In the genomic region with DNA sequence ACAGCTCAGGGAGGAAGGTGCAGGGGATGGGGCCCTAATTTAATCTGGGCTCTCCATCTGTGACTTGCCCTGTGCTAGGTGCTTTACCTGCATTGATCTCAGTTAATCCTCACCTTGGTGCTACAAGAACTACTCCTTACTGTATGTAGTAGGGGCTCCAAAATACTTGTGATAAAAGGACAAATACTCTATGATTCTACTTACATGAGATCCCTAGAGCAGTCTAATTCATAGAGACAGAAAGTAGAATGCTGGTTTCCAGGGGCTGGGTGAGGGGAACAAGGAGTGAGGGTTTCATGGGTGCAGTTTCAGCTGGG, we compare ENCODE assay signal across 16 cellular contexts.
"Had no signal": no experiment of that assay in that cellular context is flagged by ENCODE, and none has a peak within 500 bp of the region (broad histone marks: within the 10 kb centered on the region; RNA-seq: fewer than 3 reads in every experiment).

No MANE protein-coding gene starts in this region.

- H3K27me3 ChIP-seq: pancreas had no signal

- H3K36me3 Mint-ChIP-seq: memory B cell, naive B cell had no signal

- H3K27ac Mint-ChIP-seq: activated naive CD4-positive, alpha-beta T cell treated with anti-CD3 and anti-CD28 coated beads, Interleukin-2, amount 50 U/mL, for 72 hours; dendritic cell treated with granulocyte-macrophage colony-stimulating factor and Interleukin-4, amounts not matched to agents 40 ng/mL and 50 ng/mL, for 4 days; memory B cell; T-helper 17 cell had no signal

- H3K4me3 Mint-ChIP-seq: naive B cell, T-helper 17 cell had no signal

- H3K27ac ChIP-seq: adrenal gland, esophagus squamous epithelium, pancreas, tibial artery had no signal

- DNase-seq: activated CD4-positive, CD25-positive, alpha-beta regulatory T cell treated with anti-CD3 and anti-CD28 coated beads, Interleukin-2, amount 50 U/mL, for 72 hours; activated gamma-delta T cell treated with Interleukin-2 at 50 U/mL for 16 hours; cerebellar nuclear complex; effector memory CD4-positive, alpha-beta T cell; esophagus squamous epithelium; naive B cell; stimulated activated naive CD4-positive, alpha-beta T cell; T-helper 17 cell had no signal

- H3K4me3 ChIP-seq: adrenal gland, esophagus squamous epithelium, mucosa of descending colon, pancreas, sigmoid colon, tibial artery had no signal

- H3K9me3 ChIP-seq: adrenal gland, pancreas, sigmoid colon, tibial artery had no signal

- H3K4me1 ChIP-seq: adrenal gland, pancreas had no signal

- H3K36me3 ChIP-seq: adrenal gland, esophagus squamous epithelium, pancreas, sigmoid colon, tibial artery had no signal
